In the genomic region with DNA sequence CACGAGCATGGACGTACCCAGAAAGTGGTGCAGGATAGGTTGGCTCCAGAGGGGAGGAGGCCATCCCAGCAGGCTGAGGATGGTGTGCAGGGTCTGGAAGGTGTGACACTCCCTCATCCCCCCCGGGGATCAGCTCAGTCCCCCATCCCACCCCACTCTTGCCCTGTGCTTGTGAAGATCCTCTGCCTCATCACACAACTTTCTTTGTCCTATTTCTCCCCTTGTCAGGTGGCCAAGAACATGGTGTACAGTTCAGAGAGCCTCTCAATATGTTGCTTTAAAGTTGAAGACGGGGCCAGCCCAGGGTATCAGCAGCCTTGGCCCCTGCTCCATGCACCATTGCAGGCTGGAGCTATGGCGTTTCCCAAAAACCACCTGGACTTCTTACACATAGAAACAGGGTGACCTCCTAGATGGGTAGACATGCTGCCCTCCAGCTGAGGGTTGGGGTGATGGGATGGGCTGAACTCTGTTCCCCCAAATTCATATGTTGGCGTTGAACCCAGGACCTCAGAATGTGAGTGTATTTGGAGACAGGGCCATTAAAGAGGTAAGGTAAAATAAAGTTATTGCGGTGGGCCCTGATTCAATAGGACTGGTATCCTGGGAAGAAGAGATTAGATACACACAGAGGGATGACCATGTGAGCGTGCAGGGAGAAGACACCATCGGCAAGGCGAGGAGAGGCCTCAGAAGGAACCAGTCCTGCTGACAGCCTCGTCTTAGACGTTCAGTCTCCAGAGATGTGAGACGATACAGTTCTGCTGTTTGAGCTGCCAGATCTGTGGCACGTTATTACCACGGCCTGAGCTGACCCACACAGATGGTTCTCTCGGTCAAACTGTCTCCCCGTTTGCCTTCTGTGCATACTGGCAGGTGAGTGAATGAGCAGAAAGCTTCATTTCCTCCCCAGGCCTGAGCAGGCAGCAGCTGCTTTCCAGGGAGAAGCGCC, we compare ENCODE assay signal across 16 cellular contexts.
A peak's percentile ranks its signal among the peaks of the same experiment; 100 is the strongest.
DNase-seq lines count a peak whose midpoint lies in the region; ATAC-seq and TF ChIP-seq lines count a peak whose summit lies in the region.
"Had no signal": no experiment of that assay in that cellular context is flagged by ENCODE, and none has a peak within 500 bp of the region (broad histone marks: within the 10 kb centered on the region; RNA-seq: fewer than 3 reads in every experiment).

No MANE protein-coding gene starts in this region.

- H3K27ac ChIP-seq in BLaER1 (peak overlapping the region; percentile 68), prostate gland (peak overlapping the region; percentile 42 to 48)
- H3K27ac ChIP-seq: ascending aorta, hepatocyte, SJCRH30 had no signal

- no peak for TF ChIP-seq POLR2A in prostate gland (IDR thresholded peaks at IDR 0.05)

- H3K27ac Mint-ChIP-seq in progenitor cell of endocrine pancreas = no peak overlapping the region
- H3K27ac Mint-ChIP-seq: WTC11 had no signal

- H3K9ac ChIP-seq in BLaER1 = no peak overlapping the region

- no peaks in the 10 kb centered on the region for H3K36me3 Mint-ChIP-seq in progenitor cell of endocrine pancreas (ENCODE audit: insufficient read depth)
- H3K36me3 Mint-ChIP-seq: WTC11 had no signal

- no peaks in the 10 kb centered on the region for H3K9me3 Mint-ChIP-seq in progenitor cell of endocrine pancreas (ENCODE audit: low read depth)
- H3K9me3 Mint-ChIP-seq: WTC11 had no signal

- peaks cover 1% of the 10 kb centered on the region for H3K4me1 Mint-ChIP-seq in progenitor cell of endocrine pancreas (ENCODE audit: low read depth)
- H3K4me1 Mint-ChIP-seq: WTC11 had no signal

- H3K4me3 ChIP-seq in BLaER1 (no peak overlapping the region), prostate gland (no peak overlapping the region)
- H3K4me3 ChIP-seq: ascending aorta, HAP-1, hepatocyte, SJCRH30 had no signal

- TF ChIP-seq CTCF in prostate gland (IDR thresholded peaks at IDR 0.05) = no peak
- TF ChIP-seq CTCF in progenitor cell of endocrine pancreas (IDR thresholded peaks at IDR 0.05; ENCODE audit: unreplicated experiment) = no peak

- H3K36me3 ChIP-seq in BLaER1 (no peaks in the 10 kb centered on the region), prostate gland (no peaks in the 10 kb centered on the region)
- H3K36me3 ChIP-seq: ascending aorta, HAP-1, SJCRH30 had no signal

- WGBS in prostate gland = 73% methylated on average over 18 of the region's 18 CpGs

- DNase-seq in DMS 273 (lab: John Stamatoyannopoulos, UW; ENCODE audit: unreplicated experiment) (peak; percentile 80), ecto neural progenitor cell (ENCODE audit: low spot score) (peak; percentile 29), prostate gland (ENCODE audit: low spot score) (no peak), superior temporal gyrus (ENCODE audit: extremely low spot score) (no peak), progenitor cell of endocrine pancreas (ENCODE audit: low spot score, unreplicated experiment) (no peak)
- DNase-seq: NCI-H187 treated with DMSO at 0.1 percent for 48 hours; retina; SJCRH30; stimulated activated naive CD4-positive, alpha-beta T cell treated with Interleukin-2 at 50 U/mL for 16 hours; T-helper 17 cell had no signal

- H3K27me3 Mint-ChIP-seq in progenitor cell of endocrine pancreas = peaks cover 20% of the 10 kb centered on the region
- H3K27me3 Mint-ChIP-seq: T-helper 17 cell had no signal

- intact Hi-C loops in prostate gland (cut with DNase I) = loop anchor here (5.0 kb wide), 1 partner anchor 60 kb away; no protein-coding TSS in a partner anchor

- no peaks in the 10 kb centered on the region for H3K9me3 ChIP-seq in BLaER1
- no peaks in the 10 kb centered on the region for H3K9me3 ChIP-seq in prostate gland
- H3K9me3 ChIP-seq: ascending aorta, HAP-1, SJCRH30 had no signal

- ATAC-seq in HG03521 (IDR thresholded peaks at IDR 0.05; ENCODE audit: unreplicated experiment) = no peak
- ATAC-seq: T-helper 17 cell, WTC11 had no signal

- H3K4me2 ChIP-seq in BLaER1 = peak overlapping the region; percentile 83
- H3K4me2 ChIP-seq: hepatocyte had no signal

- H3K4me3 Mint-ChIP-seq in progenitor cell of endocrine pancreas (ENCODE audit: low read depth) = no peak overlapping the region
- H3K4me3 Mint-ChIP-seq: T-helper 17 cell, WTC11 had no signal

- no peaks in the 10 kb centered on the region for H3K27me3 ChIP-seq in BLaER1
- no peaks in the 10 kb centered on the region for H3K27me3 ChIP-seq in prostate gland (replicated peaks; ENCODE audit: insufficient read depth)
- H3K27me3 ChIP-seq: ascending aorta, hepatocyte, SJCRH30 had no signal

- H4K20me1 ChIP-seq in BLaER1 = no peaks in the 10 kb centered on the region

- H3K4me1 ChIP-seq in BLaER1 = peaks cover 88% of the 10 kb centered on the region
- peaks cover 50% of the 10 kb centered on the region for H3K4me1 ChIP-seq in prostate gland (replicated peaks)
- H3K4me1 ChIP-seq: ascending aorta, HAP-1 had no signal

Comparison
In these comparisons a context has a peak if more than half of its experiments do, and no peak if none do; other contexts are left out.
1. DNase-seq: peak in DMS 273 (single experiment) and ecto neural progenitor cell (single experiment); none in prostate gland (single experiment), superior temporal gyrus (single experiment) and progenitor cell of endocrine pancreas (single experiment).